ENCODE assay signal across 8 cellular contexts in genomic region chr16:9723136-9723535, GRCh38.
"Had no signal": no experiment of that assay in that cellular context is flagged by ENCODE, and none has a peak within 500 bp of the region (broad histone marks: within the 10 kb centered on the region; RNA-seq: fewer than 3 reads in every experiment).

No MANE protein-coding gene starts in this region.

- H3K27ac ChIP-seq: HL-60 had no signal

- ATAC-seq: HCT116, K562 had no signal

- H3K4me1 ChIP-seq: HAP-1 had no signal

- DNase-seq: GOT3, H7, IMR-90, KG1 had no signal

- H3K9me3 ChIP-seq: HAP-1 had no signal

- H3K36me3 ChIP-seq: HAP-1 had no signal

- FAIRE-seq: K562 had no signal

- H3K4me3 ChIP-seq: HAP-1, K562 had no signal
